Comparison of ENCODE assay signal across 8 cellular contexts in genomic region chr3:71421820-71422566, GRCh38.
DNase-seq lines count a peak whose midpoint lies in the region; ATAC-seq and TF ChIP-seq lines count a peak whose summit lies in the region.

No MANE protein-coding gene starts in this region.

- H3K79me2 ChIP-seq in mammary epithelial cell (ENCODE audit: insufficient read depth, low read length), result peaks cover 6% of the 10 kb centered on the region

- no peak overlapping the region for H3K4me3 Mint-ChIP-seq in MCF 10A (ENCODE audit: unreplicated experiment)
- H3K4me3 Mint-ChIP-seq in activated T-helper 1 cell treated with anti-CD3 and anti-CD28 coated beads, Interleukin-12 subunit alpha, Interleukin-12 subunit beta, Interleukin-2, Interleukin-4 antibody, amounts not matched to agents 30 ng/mL and 10 ng/mL and 1 ng/mL, durations not matched to agents 14 hours and 24 hours and 36 hours, result no peak overlapping the region

- BruUV-seq in MCF 10A (replicated peaks; lab: Mats Ljungman, UMichigan) (no TSS peak), mammary epithelial cell (replicated peaks; lab: Mats Ljungman, UMichigan) (no TSS peak)

- no peak overlapping the region for H3K4me2 ChIP-seq in mammary epithelial cell (ENCODE audit: insufficient read depth, low read depth, low read length)

- intact Hi-C loops in MCF 10A (cut with micrococcal nuclease) (loop anchor here (5.0 kb wide), 1 partner anchor 75 kb away; no protein-coding TSS in a partner anchor), mammary epithelial cell (cut with micrococcal nuclease) (loop anchor here (2.0 to 10.0 kb wide), 2 partner anchors 159 to 263 kb away; no protein-coding TSS in a partner anchor), aorta (cut with DNase I) (no loop called here)
- intact Hi-C loops in activated T-helper 1 cell treated with anti-CD3 and anti-CD28 coated beads, Interleukin-12 subunit alpha, Interleukin-12 subunit beta, Interleukin-2, Interleukin-4 antibody, amounts not matched to agents 30 ng/mL and 10 ng/mL and 1 ng/mL, durations not matched to agents 14 hours and 24 hours and 36 hours (cut with micrococcal nuclease), result loop anchor here (1.0 to 5.0 kb wide), 12 partner anchors 22 to 335 kb away; no protein-coding TSS in a partner anchor

- H3K4me1 Mint-ChIP-seq in MCF 10A (ENCODE audit: insufficient read depth, unreplicated experiment), result peaks cover 46% of the 10 kb centered on the region
- peaks cover 27% of the 10 kb centered on the region for H3K4me1 Mint-ChIP-seq in activated T-helper 1 cell treated with anti-CD3 and anti-CD28 coated beads, Interleukin-12 subunit alpha, Interleukin-12 subunit beta, Interleukin-2, Interleukin-4 antibody, amounts not matched to agents 30 ng/mL and 10 ng/mL and 1 ng/mL, durations not matched to agents 14 hours and 24 hours and 36 hours (ENCODE audit: low read depth)

- H3K27ac Mint-ChIP-seq in MCF 10A (ENCODE audit: low read depth, unreplicated experiment), result peak overlapping the region; percentile 76
- H3K27ac Mint-ChIP-seq in activated T-helper 1 cell treated with anti-CD3 and anti-CD28 coated beads, Interleukin-12 subunit alpha, Interleukin-12 subunit beta, Interleukin-2, Interleukin-4 antibody, amounts not matched to agents 30 ng/mL and 10 ng/mL and 1 ng/mL, durations not matched to agents 14 hours and 24 hours and 36 hours, result peak overlapping the region; percentile 46

- WGBS in mammary epithelial cell (ENCODE audit: low coverage, missing lambda C conversion rate), result 79% methylated on average over 12 of the region's 12 CpGs
- WGBS in aorta, 2 donors, result 92 to 93% methylated on average over 12 of the region's 12 CpGs

- in situ Hi-C loops in mammary epithelial cell (cut with MboI; ENCODE audit: low sequenced_read_pairs in 2 of 2), result loop anchor here in 1 of 2 donors (10.0 kb wide), 1 partner anchor 153 kb away; no protein-coding TSS in a partner anchor

- H3K27ac ChIP-seq in mammary epithelial cell (ENCODE audit: insufficient read depth, low read depth, low read length) (no peak overlapping the region), aorta (ENCODE audit: low read depth in 1 of 2, low read length in 2 of 2) (no peak overlapping the region)

- no peak overlapping the region for H3K4me3 ChIP-seq in mammary epithelial cell (replicated peaks in 1 of 3; ENCODE audit: insufficient read depth in 1 of 3, low read depth in 2 of 3, low read length in 3 of 3)
- no peak overlapping the region for H3K4me3 ChIP-seq in aorta (ENCODE audit: low read length in 2 of 2)

- POLR2A ChIA-PET in MCF 10A (lab: Yijun Ruan, JAX), result interaction anchor here (1.4 to 2.6 kb wide), 4 partner anchors 26 to 158 kb away, joined by 4 to 22 read pairs (median 6); no protein-coding TSS in a partner anchor

- no peaks in the 10 kb centered on the region for H3K27me3 ChIP-seq in mammary epithelial cell (ENCODE audit: insufficient read depth, low read length)
- H3K27me3 ChIP-seq in aorta (ENCODE audit: control insufficient read depth in 1 of 2, insufficient read depth in 2 of 2, low read length in 1 of 2), result no peaks in the 10 kb centered on the region

- no peaks in the 10 kb centered on the region for H3K9me3 Mint-ChIP-seq in MCF 10A (ENCODE audit: unreplicated experiment)
- no peaks in the 10 kb centered on the region for H3K9me3 Mint-ChIP-seq in activated T-helper 1 cell treated with anti-CD3 and anti-CD28 coated beads, Interleukin-12 subunit alpha, Interleukin-12 subunit beta, Interleukin-2, Interleukin-4 antibody, amounts not matched to agents 30 ng/mL and 10 ng/mL and 1 ng/mL, durations not matched to agents 14 hours and 24 hours and 36 hours

- H3K9ac ChIP-seq in mammary epithelial cell (ENCODE audit: insufficient read depth, low read length), result no peak overlapping the region

- H3K36me3 ChIP-seq in mammary epithelial cell (ENCODE audit: insufficient read depth, low read length) (no peaks in the 10 kb centered on the region), aorta (ENCODE audit: control insufficient read depth in 1 of 2, insufficient read depth in 2 of 2, low read length in 1 of 2) (no peaks in the 10 kb centered on the region)

- H3K9me3 ChIP-seq in mammary epithelial cell (replicated peaks; ENCODE audit: insufficient read depth, low read length) (no peaks in the 10 kb centered on the region), aorta (ENCODE audit: control insufficient read depth, low read length) (no peaks in the 10 kb centered on the region)

- CTCF ChIA-PET in MCF 10A (lab: Yijun Ruan, JAX), result interaction anchor here (0.7 to 3.7 kb wide), 4 partner anchors 75 to 176 kb away, joined by 3 to 17 read pairs (median 6); no protein-coding TSS in a partner anchor
- CTCF ChIA-PET in mammary epithelial cell (lab: Charles Lee; ENCODE audit: low non-redundant PET), result no interaction called here

- peaks cover 12% of the 10 kb centered on the region for H3K36me3 Mint-ChIP-seq in MCF 10A (ENCODE audit: insufficient read depth, unreplicated experiment)
- no peaks in the 10 kb centered on the region for H3K36me3 Mint-ChIP-seq in activated T-helper 1 cell treated with anti-CD3 and anti-CD28 coated beads, Interleukin-12 subunit alpha, Interleukin-12 subunit beta, Interleukin-2, Interleukin-4 antibody, amounts not matched to agents 30 ng/mL and 10 ng/mL and 1 ng/mL, durations not matched to agents 14 hours and 24 hours and 36 hours (ENCODE audit: low read depth)

- ATAC-seq in HG03103 (IDR thresholded peaks at IDR 0.05; ENCODE audit: low read depth, unreplicated experiment), result peak; percentile 89
- peak; percentile 42 for ATAC-seq in aorta (ENCODE audit: low FRiP score)

- DNase-seq in MCF 10A (ENCODE audit: unreplicated experiment) (no peak), mammary epithelial cell (no peak), aorta (no peak), NCI-H82 treated with DMSO at 0.1 percent for 48 hours (lab: John Stamatoyannopoulos, UW; ENCODE audit: unreplicated experiment) (no peak), NCI-H524 treated with DMSO at 0.1 percent for 48 hours (lab: John Stamatoyannopoulos, UW) (no peak), SW 1271 (lab: John Stamatoyannopoulos, UW) (no peak)
- DNase-seq in activated T-helper 1 cell treated with anti-CD3 and anti-CD28 coated beads, Interleukin-12 subunit alpha, Interleukin-12 subunit beta, Interleukin-2, Interleukin-4 antibody, amounts not matched to agents 30 ng/mL and 10 ng/mL and 1 ng/mL, durations not matched to agents 14 hours and 24 hours and 36 hours (ENCODE audit: low spot score), result peak; percentile 26

- no peaks in the 10 kb centered on the region for H4K20me1 ChIP-seq in mammary epithelial cell (ENCODE audit: insufficient read depth, low read length)

- H2AFZ ChIP-seq in mammary epithelial cell (ENCODE audit: low read depth, low read length), result no peak overlapping the region

- dilution Hi-C loops in mammary epithelial cell (cut with HindIII; ENCODE audit: low sequenced_read_pairs), result no loop called here

- H3K4me1 ChIP-seq in mammary epithelial cell (ENCODE audit: insufficient read depth, low read length) (peaks cover 42% of the 10 kb centered on the region), aorta (ENCODE audit: control insufficient read depth in 1 of 2, insufficient read depth in 2 of 2, low read length in 2 of 2) (peaks cover 0 to 3% of the 10 kb centered on the region in 2 donors)

- TF ChIP-seq CTCF in MCF 10A (IDR thresholded peaks at IDR 0.05; ENCODE audit: unreplicated experiment) (no peak), mammary epithelial cell (conservative IDR thresholded peaks at IDR 0.05 in 1 of 2, IDR thresholded peaks at IDR 0.05 in 1 of 2; ENCODE audit: extremely low read depth in 1 of 2, insufficient read depth in 1 of 2, low read depth in 1 of 2, low read length in 2 of 2) (no peak)

- no peaks in the 10 kb centered on the region for H3K27me3 Mint-ChIP-seq in MCF 10A (ENCODE audit: insufficient read depth, unreplicated experiment)
- peaks cover 59% of the 10 kb centered on the region for H3K27me3 Mint-ChIP-seq in activated T-helper 1 cell treated with anti-CD3 and anti-CD28 coated beads, Interleukin-12 subunit alpha, Interleukin-12 subunit beta, Interleukin-2, Interleukin-4 antibody, amounts not matched to agents 30 ng/mL and 10 ng/mL and 1 ng/mL, durations not matched to agents 14 hours and 24 hours and 36 hours (ENCODE audit: insufficient read depth)

Comparison
In these comparisons a context has a peak if more than half of its experiments do, and no peak if none do; other contexts are left out.
1. intact Hi-C loops: an anchor here in MCF 10A (5.0 kb wide), mammary epithelial cell (2.0 to 10.0 kb wide) and activated T-helper 1 cell treated with anti-CD3 and anti-CD28 coated beads, Interleukin-12 subunit alpha, Interleukin-12 subunit beta, Interleukin-2, Interleukin-4 antibody, amounts not matched to agents 30 ng/mL and 10 ng/mL and 1 ng/mL, durations not matched to agents 14 hours and 24 hours and 36 hours (1.0 to 5.0 kb wide); none called in aorta.